Comparison of ENCODE assay signal across 8 cellular contexts in the genomic region with DNA sequence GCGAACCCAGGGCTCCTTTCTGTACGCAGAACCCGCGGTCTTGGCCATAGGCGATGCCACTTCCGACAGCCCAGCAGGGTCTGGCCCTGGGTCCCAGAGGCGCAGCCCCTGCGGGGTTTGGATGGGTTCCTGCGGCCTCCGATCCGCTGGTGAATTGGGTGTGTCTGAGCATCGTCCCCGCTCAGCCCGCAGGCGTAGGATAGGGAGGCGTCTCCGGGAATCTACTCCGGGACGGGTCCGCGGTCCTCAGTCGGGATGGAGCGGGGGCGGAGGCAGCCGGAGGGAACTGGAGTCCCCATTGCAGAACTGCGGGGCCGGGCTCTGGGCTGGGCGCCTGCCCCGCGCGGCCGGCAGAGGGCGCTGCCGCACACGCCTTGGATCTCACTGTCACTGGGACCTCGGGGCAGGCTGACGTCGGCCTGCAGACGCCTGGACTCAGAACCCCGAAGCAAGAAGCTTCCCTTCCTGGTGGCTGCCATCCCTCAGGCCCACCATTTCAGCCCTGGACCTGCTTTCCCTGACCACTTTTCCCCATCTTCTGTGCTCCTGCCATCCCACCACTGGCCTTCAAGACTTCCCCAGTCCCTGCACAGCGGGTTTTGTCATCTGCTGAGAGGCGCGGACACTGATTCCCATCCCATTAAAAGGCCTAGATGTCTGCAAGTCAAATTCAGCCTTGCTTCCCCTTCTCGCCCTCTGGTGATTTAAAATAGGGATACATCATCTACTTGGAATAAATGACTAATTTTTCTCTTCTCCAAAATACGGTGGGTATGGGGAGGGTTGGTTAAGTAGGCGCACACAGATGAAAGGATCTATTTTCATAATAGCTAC. TPM values are rescaled to one million over a fixed set of nuclear protein-coding genes. Genes with fewer than 3 reads are reported as not detected.
DNase-seq lines count a peak whose midpoint lies in the region; ATAC-seq, FAIRE-seq and TF ChIP-seq lines count a peak whose summit lies in the region.

No MANE protein-coding gene starts in this region.

- peaks cover 46% of the 10 kb centered on the region for H3K4me1 ChIP-seq in keratinocyte (ENCODE audit: control insufficient read depth, extremely low read depth, insufficient read depth, low read length)

- no peaks in the 10 kb centered on the region for H3K79me2 ChIP-seq in keratinocyte (ENCODE audit: control insufficient read depth, insufficient read depth, low read length)

- ATAC-seq in HG03039 (IDR thresholded peaks at IDR 0.05; ENCODE audit: unreplicated experiment): peak; percentile 50

- DNase-seq in NCI-H187 (lab: John Stamatoyannopoulos, UW) (peak; percentile 48), NCI-H187 treated with DMSO at 0.1 percent for 48 hours (lab: John Stamatoyannopoulos, UW) (no peak), NCI-H2171 treated with DMSO at 0.1 percent for 48 hours (lab: John Stamatoyannopoulos, UW) (peak; percentile 75), keratinocyte (ENCODE audit: low read depth, low spot score) (peak; percentile 46)
- DNase-seq in activated CD4-positive, CD25-positive, alpha-beta regulatory T cell treated with anti-CD3 and anti-CD28 coated beads, Interleukin-2, amount 50 U/mL, for 16 hours (ENCODE audit: low read depth, low spot score): peak; percentile 50
- DNase-seq in central memory CD4-positive, alpha-beta T cell: peak; percentile 70
- DNase-seq in stimulated activated CD4-positive, alpha-beta T cell treated with anti-CD3 and anti-CD28 coated beads, Interleukin-12 subunit alpha, Interleukin-12 subunit beta, amount 100 ng/mL, for 48 hours (ENCODE audit: low read depth in 2 of 3, low spot score in 1 of 3): peak; percentile 67 to 82 (median 77)

- peak overlapping the region; percentile 64 for H3K9ac ChIP-seq in keratinocyte (ENCODE audit: control insufficient read depth, extremely low read depth, insufficient read depth, low read length)

- FAIRE-seq in keratinocyte (lab: Jason Lieb, UNC): no peak

- TF ChIP-seq CTCF in keratinocyte (optimal IDR thresholded peaks at IDR 0.05 in 1 of 3, IDR thresholded peaks at IDR 0.05 in 1 of 3, conservative IDR thresholded peaks at IDR 0.05 in 1 of 3; ENCODE audit: extremely low read depth in 1 of 3, insufficient read depth in 2 of 3, low read length in 3 of 3): peak; percentile 83 to 98 (median 94)

- H3K36me3 ChIP-seq in keratinocyte (ENCODE audit: control insufficient read depth in 2 of 2, extremely low read depth in 1 of 2, insufficient read depth in 2 of 2, low read length in 2 of 2): no peaks in the 10 kb centered on the region

- peak overlapping the region; percentile 65 for H3K27ac ChIP-seq in keratinocyte (ENCODE audit: control insufficient read depth, insufficient read depth, low read length)

- dilution Hi-C loops in keratinocyte (cut with MboI; ENCODE audit: extremely low pct_ligation_motif_present, low sequenced_read_pairs): no loop called here

- no peaks in the 10 kb centered on the region for H4K20me1 ChIP-seq in keratinocyte (ENCODE audit: control insufficient read depth, extremely low read depth, insufficient read depth, low read length)

- peak overlapping the region; percentile 59 for H2AFZ ChIP-seq in keratinocyte (ENCODE audit: control insufficient read depth, low read length)

- H3K27me3 ChIP-seq in keratinocyte (ENCODE audit: control insufficient read depth, extremely low read depth, insufficient read depth, low read length): no peaks in the 10 kb centered on the region

- peak overlapping the region; percentile 86 for H3K4me2 ChIP-seq in keratinocyte (ENCODE audit: control insufficient read depth, extremely low read depth, insufficient read depth, low read depth, low read length)

- no peaks in the 10 kb centered on the region for H3K9me3 ChIP-seq in keratinocyte (ENCODE audit: control insufficient read depth, low read depth, low read length)

- peak overlapping the region; percentile 22 to 76 (median 62) for H3K4me3 ChIP-seq in keratinocyte (ENCODE audit: control insufficient read depth in 2 of 3, extremely low read depth in 1 of 3, insufficient read depth in 2 of 3, low read depth in 1 of 3, low read length in 3 of 3)

- H3K9me1 ChIP-seq in keratinocyte (ENCODE audit: control insufficient read depth, extremely low read depth, insufficient read depth, low read length): no peaks in the 10 kb centered on the region

RNA-seq across cellular contexts. Expression of gene CREB3L1, which starts 38.3 kb away (rescaled TPM):
- 0.06 to 0.19 TPM in 2 of 3 replicates, not detected in the other for polyA plus RNA-seq in keratinocyte
- 0.65 TPM for polyA plus RNA-seq in keratinocyte (2011; ENCODE audit: low read depth)
- polyA plus RNA-seq in keratinocyte (2011; cell fraction: cytosol; rRNA removed): 0.06 and 0.18 TPM in 2 replicates
- 0.31 TPM in 2 replicates for polyA plus RNA-seq in keratinocyte (2011; cell fraction: nucleus; rRNA removed)
- polyA plus RNA-seq in keratinocyte (2012; ENCODE audit: low replicate concordance): 0.18 and 0.23 TPM in 2 replicates
- polyA minus RNA-seq in keratinocyte: 3.4 TPM in 1 of 3 replicates, not detected in the others
- polyA minus RNA-seq in keratinocyte (2011; cell fraction: cytosol; rRNA and poly(A)+ RNA removed): 1.9 TPM
- polyA minus RNA-seq in keratinocyte (2011; cell fraction: nucleus; rRNA and poly(A)+ RNA removed): 0.70 TPM in 1 of 2 replicates, not detected in the other
